In the genomic region with DNA sequence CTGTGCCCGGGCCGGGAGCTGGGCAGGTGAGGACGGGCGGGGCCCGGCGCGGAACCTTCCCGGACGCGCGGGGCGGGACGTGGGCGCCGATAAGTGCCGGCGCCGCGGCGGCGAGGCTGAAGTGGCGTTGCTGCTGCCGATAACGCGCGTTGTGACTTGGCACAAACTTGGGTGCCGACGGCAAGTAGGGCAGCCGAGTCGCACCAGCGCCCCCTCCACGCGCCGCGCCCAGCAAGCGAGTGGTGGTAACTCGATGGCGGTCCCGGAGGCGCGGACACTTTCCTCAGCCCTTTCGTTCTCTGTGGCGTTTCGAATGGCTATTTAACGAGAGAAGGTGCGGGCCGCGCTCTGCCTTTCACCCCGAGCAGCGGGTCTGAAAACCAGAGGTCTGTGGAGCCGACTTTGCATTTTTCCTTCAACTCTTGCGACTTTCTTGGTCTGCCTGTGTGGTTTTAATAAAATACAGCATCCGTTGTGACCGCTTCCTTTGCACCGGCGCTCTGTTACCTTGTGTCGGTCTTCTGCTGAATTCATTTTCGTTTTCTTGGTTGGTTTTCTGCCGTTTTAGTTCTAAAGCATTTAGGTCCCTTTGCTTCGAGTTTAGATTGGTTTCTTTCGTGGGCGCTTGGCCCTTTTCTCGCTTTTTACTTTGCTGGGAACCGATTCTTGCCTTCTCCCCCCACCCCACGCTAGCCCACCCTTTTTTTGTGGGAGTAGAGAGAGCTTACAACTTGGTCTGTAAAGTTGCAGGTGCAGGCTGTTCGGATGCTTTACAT, we compare ENCODE assay signal across 8 cellular contexts. TPM values are rescaled to one million over a fixed set of nuclear protein-coding genes. Genes with fewer than 3 reads are reported as not detected.
DNase-seq lines count a peak whose midpoint lies in the region; ATAC-seq and TF ChIP-seq lines count a peak whose summit lies in the region.

No MANE protein-coding gene starts in this region.

- H3K27ac ChIP-seq in SJSA1, result peak overlapping the region; percentile 91
- peak overlapping the region; percentile 67 to 99 (median 93) for H3K27ac ChIP-seq in heart left ventricle
- peak overlapping the region; percentile 95 to 98 (median 96) for H3K27ac ChIP-seq in upper lobe of left lung

- H3K4me1 Mint-ChIP-seq in Calu3 (ENCODE audit: low read depth, unreplicated experiment), result peaks cover 20% of the 10 kb centered on the region
- peaks cover 39% of the 10 kb centered on the region for H3K4me1 Mint-ChIP-seq in activated naive CD8-positive, alpha-beta T cell (ENCODE audit: low read depth)

- DNase-seq in Calu3 (peak; percentile 81), HT-29 (ENCODE audit: low spot score) (peak; percentile 71), SJSA1 (ENCODE audit: low read depth in 1 of 2, low spot score in 2 of 2) (peak; percentile 72 to 80), heart left ventricle (peak; percentile 76 to 90 (median 86)), posterior vena cava (ENCODE audit: low spot score) (peak; percentile 92), upper lobe of left lung (peak; percentile 85 to 96)

- H3K27me3 ChIP-seq in SJSA1 (replicated peaks) (no peaks in the 10 kb centered on the region), heart left ventricle (peaks cover 0 to 11% (median 0%) of the 10 kb centered on the region in 9 donors), upper lobe of left lung (no peaks in the 10 kb centered on the region)

- ATAC-seq in GM21360 (IDR thresholded peaks at IDR 0.05; ENCODE audit: unreplicated experiment) (peak; percentile 15), heart left ventricle (peak; percentile 53 to 71 (median 61)), upper lobe of left lung (ENCODE audit: low FRiP score in 2 of 2) (peak; percentile 52 to 69)

- CTCF ChIA-PET in Calu3 (lab: Charles Lee), result interaction anchor here (0.6 to 4.7 kb wide), 36 partner anchors 8 to 651 kb away, joined by 3 to 201 read pairs (median 8); a partner anchor contains a TSS

- H3K36me3 Mint-ChIP-seq in Calu3 (ENCODE audit: insufficient read depth, unreplicated experiment), result peaks cover 45% of the 10 kb centered on the region
- no peaks in the 10 kb centered on the region for H3K36me3 Mint-ChIP-seq in activated naive CD8-positive, alpha-beta T cell

- peaks cover 24% of the 10 kb centered on the region for H3K4me1 ChIP-seq in SJSA1 (replicated peaks)
- peaks cover 0 to 34% (median 16%) of the 10 kb centered on the region in 12 donors for H3K4me1 ChIP-seq in heart left ventricle
- H3K4me1 ChIP-seq in upper lobe of left lung, result peaks cover 15 to 40% (median 27%) of the 10 kb centered on the region in 4 donors

- TF ChIP-seq CTCF in Calu3 (IDR thresholded peaks at IDR 0.05; ENCODE audit: unreplicated experiment) (peak; percentile 14), heart left ventricle (IDR thresholded peaks at IDR 0.05) (peak in 6 of 12 donors; percentile 7 to 49 (median 25)), upper lobe of left lung (IDR thresholded peaks at IDR 0.05) (peak in 1 of 6 experiments; percentile 17)

- WGBS in heart left ventricle, 4 donors, result 0 to 1% (median 0%) methylated on average over 30 to 66 of the region's 66 CpGs
- WGBS in upper lobe of left lung, 2 donors, result 0 to 1% methylated on average over 27 to 44 of the region's 66 CpGs

- no peaks in the 10 kb centered on the region for H3K9me3 Mint-ChIP-seq in Calu3 (ENCODE audit: low read depth, unreplicated experiment)
- H3K9me3 Mint-ChIP-seq in activated naive CD8-positive, alpha-beta T cell (ENCODE audit: low read depth), result no peaks in the 10 kb centered on the region

- peak in 1 of 4 donors; percentile 18 for TF ChIP-seq EP300 in upper lobe of left lung (IDR thresholded peaks at IDR 0.05)

- no peaks in the 10 kb centered on the region for H3K27me3 Mint-ChIP-seq in Calu3 (ENCODE audit: unreplicated experiment)
- H3K27me3 Mint-ChIP-seq in activated naive CD8-positive, alpha-beta T cell, result no peaks in the 10 kb centered on the region

- BruUV-seq in Calu3 (replicated peaks; lab: Mats Ljungman, UMichigan), result no TSS peak

- H3K36me3 ChIP-seq in SJSA1 (peaks cover 8% of the 10 kb centered on the region), heart left ventricle (no peaks in the 10 kb centered on the region), upper lobe of left lung (no peaks in the 10 kb centered on the region)

- 0 out of 2 replicates have a peak, but pooled peaks cover 6% of the 10 kb centered on the region for H3K9me3 ChIP-seq in SJSA1 (replicated peaks)
- H3K9me3 ChIP-seq in heart left ventricle, result no peaks in the 10 kb centered on the region
- H3K9me3 ChIP-seq in upper lobe of left lung, result no peaks in the 10 kb centered on the region

- intact Hi-C loops in Calu3 (cut with micrococcal nuclease; ENCODE audit: unreplicated experiment), result loop anchor here (1.0 to 5.0 kb wide), 4 partner anchors 8 to 255 kb away; no protein-coding TSS in a partner anchor
- intact Hi-C loops in heart left ventricle (cut with DNase I), result loop anchor here (1.0 to 10.0 kb wide), 17 partner anchors 44 to 371 kb away; a partner anchor contains a TSS
- intact Hi-C loops in posterior vena cava (cut with DNase I), result loop anchor here (2.0 to 10.0 kb wide), 5 partner anchors 61 to 254 kb away; no protein-coding TSS in a partner anchor

- H3K4me3 ChIP-seq in SJSA1 (peak overlapping the region; percentile 99), heart left ventricle (peak overlapping the region; percentile 79 to 100 (median 92)), upper lobe of left lung (peak overlapping the region; percentile 74 to 96 (median 84))

- peak overlapping the region; percentile 92 for H3K4me3 Mint-ChIP-seq in Calu3 (ENCODE audit: low read depth, unreplicated experiment)
- H3K4me3 Mint-ChIP-seq in activated naive CD8-positive, alpha-beta T cell, result peak overlapping the region; percentile 97

- TF ChIP-seq POLR2A in heart left ventricle (IDR thresholded peaks at IDR 0.05), result no peak
- TF ChIP-seq POLR2A in upper lobe of left lung (IDR thresholded peaks at IDR 0.05), result peak in 1 of 4 donors; percentile 4

- H3K27ac Mint-ChIP-seq in Calu3 (ENCODE audit: unreplicated experiment), result peak overlapping the region; percentile 86
- H3K27ac Mint-ChIP-seq in activated naive CD8-positive, alpha-beta T cell, result peak overlapping the region; percentile 97

RNA-seq across cellular contexts. Expression of a gene that starts 0.7 kb away (rescaled TPM):
- total RNA-seq in Calu3 (2022), result 35.9 and 53.5 TPM in 2 replicates
- total RNA-seq in HT-29 (2014; rRNA removed; shearing (Covaris generic)), result 4.9 and 7.1 TPM in 2 replicates
- total RNA-seq in SJSA1 (2014; rRNA removed; shearing (Covaris generic)), result 47.0 and 49.5 TPM in 2 replicates
- total RNA-seq in heart left ventricle, result 10 to 100 TPM; 18.7 to 43.9 (median 26.6) TPM
- 10 to 100 TPM; 11.9 to 17.8 TPM for polyA plus RNA-seq in heart left ventricle
- total RNA-seq in posterior vena cava, result 10 to 100 TPM; 21.1 to 32.2 TPM
- total RNA-seq in upper lobe of left lung, result 10 to 100 TPM; 18.2 to 78.0 (median 38.6) TPM

Comparison
In these comparisons a context has a peak if more than half of its experiments do, and no peak if none do; other contexts are left out.
1. Peak in every context shown above with its lines: DNase-seq, ATAC-seq, H3K4me3 ChIP-seq and H3K27ac ChIP-seq.